In genomic region chr20:5845686-5846651, GRCh38 we compare ENCODE assay signal across 9 cellular contexts.
DNase-seq lines count a peak whose midpoint lies in the region; TF ChIP-seq lines count a peak whose summit lies in the region.
"Had no signal": no experiment of that assay in that cellular context is flagged by ENCODE, and none has a peak within 500 bp of the region (broad histone marks: within the 10 kb centered on the region; RNA-seq: fewer than 3 reads in every experiment).

No MANE protein-coding gene starts in this region.

- H3K27ac Mint-ChIP-seq in activated naive CD8-positive, alpha-beta T cell = peak overlapping the region; percentile 59
- no peak overlapping the region for H3K27ac Mint-ChIP-seq in activated naive CD8-positive, alpha-beta T cell treated with anti-CD3 and anti-CD28 coated beads for 36 hours

- H3K27me3 Mint-ChIP-seq in activated naive CD8-positive, alpha-beta T cell = no peaks in the 10 kb centered on the region
- no peaks in the 10 kb centered on the region for H3K27me3 Mint-ChIP-seq in activated naive CD8-positive, alpha-beta T cell treated with anti-CD3 and anti-CD28 coated beads for 36 hours

- no peak for DNase-seq in activated naive CD8-positive, alpha-beta T cell treated with anti-CD3 and anti-CD28 coated beads for 36 hours
- DNase-seq in SK-N-MC (ENCODE audit: low read depth, low spot score) (no peak), fibroblast of pulmonary artery (ENCODE audit: low read depth) (peak; percentile 74), SHP77 treated with DMSO at 0.1 percent for 48 hours (lab: John Stamatoyannopoulos, UW) (no peak), AML-193 (lab: John Stamatoyannopoulos, UW) (no peak), D341Med (ENCODE audit: low spot score) (no peak)

- H3K4me3 ChIP-seq in SK-N-MC = peak overlapping the region; percentile 57
- H3K4me3 ChIP-seq in fibroblast of pulmonary artery (replicated peaks; ENCODE audit: low read depth, low read length) = no peak overlapping the region
- H3K4me3 ChIP-seq: BLaER1 treated with 17β-estradiol and CSF1 and Interleukin-3, amounts not matched to agents 10 nM and 100 nM had no signal

- no peak for TF ChIP-seq CTCF in fibroblast of pulmonary artery (IDR thresholded peaks at IDR 0.05; ENCODE audit: low read length, missing control alignments)

- no peaks in the 10 kb centered on the region for H3K9me3 Mint-ChIP-seq in activated naive CD8-positive, alpha-beta T cell (ENCODE audit: low read depth)
- H3K9me3 Mint-ChIP-seq in activated naive CD8-positive, alpha-beta T cell treated with anti-CD3 and anti-CD28 coated beads for 36 hours = no peaks in the 10 kb centered on the region

- H3K27ac ChIP-seq in SK-N-MC = 0 out of 2 replicates have a peak overlapping the region, but pooled peaks have one; percentile 1
- H3K27ac ChIP-seq in temporal lobe (ENCODE audit: low read depth, low read length) = peak overlapping the region; percentile 57
- H3K27ac ChIP-seq: BLaER1 treated with 17β-estradiol and CSF1 and Interleukin-3, amounts not matched to agents 10 nM and 100 nM had no signal

- no peak overlapping the region for H3K4me3 Mint-ChIP-seq in activated naive CD8-positive, alpha-beta T cell
- H3K4me3 Mint-ChIP-seq in activated naive CD8-positive, alpha-beta T cell treated with anti-CD3 and anti-CD28 coated beads for 36 hours = no peak overlapping the region

- peaks cover 52% of the 10 kb centered on the region for H3K4me1 Mint-ChIP-seq in activated naive CD8-positive, alpha-beta T cell (ENCODE audit: low read depth)
- peaks cover 55% of the 10 kb centered on the region for H3K4me1 Mint-ChIP-seq in activated naive CD8-positive, alpha-beta T cell treated with anti-CD3 and anti-CD28 coated beads for 36 hours

- peaks cover 18% of the 10 kb centered on the region for H3K36me3 Mint-ChIP-seq in activated naive CD8-positive, alpha-beta T cell
- H3K36me3 Mint-ChIP-seq in activated naive CD8-positive, alpha-beta T cell treated with anti-CD3 and anti-CD28 coated beads for 36 hours = peaks cover 12% of the 10 kb centered on the region

- H3K9ac ChIP-seq in SK-N-MC (ENCODE audit: insufficient read length) = no peak overlapping the region
- H3K9ac ChIP-seq: BLaER1 treated with 17β-estradiol and CSF1 and Interleukin-3, amounts not matched to agents 10 nM and 100 nM had no signal

- no peaks in the 10 kb centered on the region for H3K9me3 ChIP-seq in SK-N-MC (ENCODE audit: low read depth, low read length)

- H3K36me3 ChIP-seq in SK-N-MC (ENCODE audit: insufficient read depth, low read length) = no peaks in the 10 kb centered on the region
